In genomic region chr11:1261241-1262071, GRCh38 we compare ENCODE assay signal across 2 cellular contexts.
TF ChIP-seq lines count a peak whose summit lies in the region.

No MANE protein-coding gene starts in this region.

TF ChIP-seq in HepG2, 621 proteins besides CTCF, POLR2A, EP300 and RAD21:
- peak; percentile 5 for TF ChIP-seq RBM39 (IDR thresholded peaks at IDR 0.05; ENCODE audit: low read depth, low read length, poor library complexity, severe bottlenecking)
- no peak for TF ChIP-seq IKZF5 (CRISPR knock-in tag; IDR thresholded peaks at IDR 0.05)
- TF ChIP-seq FOSL1 (CRISPR knock-in tag; IDR thresholded peaks at IDR 0.05; ENCODE audit: borderline replicate concordance) = no peak
- TF ChIP-seq ZSCAN22 (CRISPR knock-in tag; IDR thresholded peaks at IDR 0.05) = no peak

TF ChIP-seq in SK-N-SH, 30 proteins besides CTCF, POLR2A, EP300 and RAD21:
- TF ChIP-seq PBX3 (IDR thresholded peaks at IDR 0.05) (no peak), FOXJ3 (CRISPR knock-in tag; IDR thresholded peaks at IDR 0.05) (no peak), RXRA (IDR thresholded peaks at IDR 0.05; ENCODE audit: borderline replicate concordance, low read depth) (no peak), RFX5 (IDR thresholded peaks at IDR 0.05; ENCODE audit: low read length) (no peak), USF2 (IDR thresholded peaks at IDR 0.05; ENCODE audit: borderline replicate concordance, low read depth, low read length) (no peak), TAF1 (IDR thresholded peaks at IDR 0.05; ENCODE audit: borderline replicate concordance, low read depth, low read length) (no peak), ELF1 (IDR thresholded peaks at IDR 0.05) (no peak), CHD2 (IDR thresholded peaks at IDR 0.05; ENCODE audit: low read length, partially characterized antibody) (no peak), GABPA (IDR thresholded peaks at IDR 0.05; ENCODE audit: low read depth) (no peak), FOXM1 (IDR thresholded peaks at IDR 0.05; ENCODE audit: low read depth) (no peak), IRF3 (IDR thresholded peaks at IDR 0.05; ENCODE audit: low read depth, low read length) (no peak), RCOR1 (IDR thresholded peaks at IDR 0.05; ENCODE audit: low read length) (no peak), NRF1 (IDR thresholded peaks at IDR 0.05; ENCODE audit: low read depth, low read length) (no peak), POLR2AphosphoS5 (IDR thresholded peaks at IDR 0.05; ENCODE audit: low read depth, low read length) (no peak), SMC3 (IDR thresholded peaks at IDR 0.05; ENCODE audit: low read depth, low read length) (no peak), YY1 (IDR thresholded peaks at IDR 0.05; ENCODE audit: low read depth) (no peak)
